In genomic region chr2:101672047-101672446, GRCh38 we compare ENCODE assay signal across 25 cellular contexts. TPM values are rescaled to one million over a fixed set of nuclear protein-coding genes. Genes with fewer than 3 reads are reported as not detected.
A peak's percentile ranks its signal among the peaks of the same experiment; 100 is the strongest.
DNase-seq lines count a peak whose midpoint lies in the region; ATAC-seq, FAIRE-seq and TF ChIP-seq lines count a peak whose summit lies in the region.
"Had no signal": no experiment of that assay in that cellular context is flagged by ENCODE, and none has a peak within 500 bp of the region (broad histone marks: within the 10 kb centered on the region; RNA-seq: fewer than 3 reads in every experiment).

No MANE protein-coding gene starts in this region.

- CTCF ChIA-PET in HEK293 (lab: Yijun Ruan, JAX): interaction anchor here (0.7 kb wide), 2 partner anchors 73 to 138 kb away, joined by 3 to 5 read pairs; no protein-coding TSS in a partner anchor

- WGBS in endodermal cell (ENCODE audit: insufficient coverage in 1 of 2, insufficient read length in 1 of 2), 2 experiments: 86 to 89% methylated on average over 1 of the region's 2 CpGs
- 50 to 69% (median 60%) methylated on average over 2 of the region's 2 CpGs for WGBS in psoas muscle, 3 donors

- POLR2A ChIA-PET in HEK293 (lab: Yijun Ruan, JAX): no interaction called here

- no peaks in the 10 kb centered on the region for H3K36me3 Mint-ChIP-seq in endodermal cell (ENCODE audit: low read depth)
- H3K36me3 Mint-ChIP-seq: CD14-positive monocyte; CD4-positive, CD25-positive, alpha-beta regulatory T cell had no signal

- H3K27ac ChIP-seq in HEK293 (ENCODE audit: extremely low read depth, low read depth, low read length) (no peak overlapping the region), endodermal cell (ENCODE audit: low read depth, low read length) (no peak overlapping the region), psoas muscle (no peak overlapping the region)
- H3K27ac ChIP-seq: BLaER1 had no signal

- no peak overlapping the region for H3K4me3 ChIP-seq in HEK293 (ENCODE audit: low read depth, low read length)
- peak overlapping the region; percentile 59 for H3K4me3 ChIP-seq in endodermal cell (ENCODE audit: low read length)
- no peak overlapping the region for H3K4me3 ChIP-seq in psoas muscle
- H3K4me3 ChIP-seq: BLaER1, GM12878 had no signal

- no peaks in the 10 kb centered on the region for H3K27me3 Mint-ChIP-seq in endodermal cell (ENCODE audit: insufficient read depth)
- H3K27me3 Mint-ChIP-seq: CD4-positive, alpha-beta memory T cell; CD4-positive, CD25-positive, alpha-beta regulatory T cell; CD8-positive, alpha-beta memory T cell had no signal

- peak; percentile 26 for FAIRE-seq in GM19239 (lab: Jason Lieb, UNC)
- FAIRE-seq: A204.1, GM12878, GM12892 had no signal

- no peak for ATAC-seq in psoas muscle
- ATAC-seq: GM12878 had no signal

- no peaks in the 10 kb centered on the region for H3K36me3 ChIP-seq in HEK293 (ENCODE audit: control insufficient read depth in 2 of 2, insufficient read depth in 1 of 2, low read length in 2 of 2)
- H3K36me3 ChIP-seq in endodermal cell (ENCODE audit: control insufficient read depth, insufficient read depth, low read length): no peaks in the 10 kb centered on the region
- H3K36me3 ChIP-seq in psoas muscle (ENCODE audit: insufficient read depth in 1 of 2, low read depth in 1 of 2): no peaks in the 10 kb centered on the region
- H3K36me3 ChIP-seq: BE2C, BLaER1 had no signal

- no peak for DNase-seq in GM19239 (ENCODE audit: insufficient read length, low spot score)
- DNase-seq in endodermal cell: no peak
- DNase-seq in activated effector memory CD4-positive, alpha-beta T cell treated with anti-CD3 and anti-CD28 coated beads, Interleukin-2, amount 50 U/mL, for 16 hours: no peak
- no peak for DNase-seq in psoas muscle
- DNase-seq: 8988T; ACHN; BE2C; C1 segment of cervical spinal cord; CD4-positive, alpha-beta memory T cell; CD4-positive, CD25-positive, alpha-beta regulatory T cell; CD8-positive, alpha-beta memory T cell; COR-L47; DMS 273 treated with DMSO at 0.1 percent for 48 hours; DMS153; DMS53; DMS79; DND-41; EL; GDM1 had no signal

- peaks cover 14% of the 10 kb centered on the region for H3K9me3 Mint-ChIP-seq in endodermal cell

- H3K9me3 ChIP-seq in HEK293 (ENCODE audit: control insufficient read depth, insufficient read depth, low read depth, low read length): no peaks in the 10 kb centered on the region
- H3K9me3 ChIP-seq in endodermal cell (ENCODE audit: control insufficient read depth, low read length): peaks cover 16% of the 10 kb centered on the region
- peaks cover 15% of the 10 kb centered on the region for H3K9me3 ChIP-seq in psoas muscle
- H3K9me3 ChIP-seq: BE2C had no signal

- no peak overlapping the region for H3K27ac Mint-ChIP-seq in endodermal cell
- H3K27ac Mint-ChIP-seq: CD14-positive monocyte; CD4-positive, alpha-beta memory T cell; CD4-positive, CD25-positive, alpha-beta regulatory T cell; CD8-positive, alpha-beta memory T cell had no signal

- no peak overlapping the region for H3K9ac ChIP-seq in endodermal cell (ENCODE audit: extremely low read depth, low read length, poor library complexity, severe bottlenecking)
- H3K9ac ChIP-seq: BLaER1 had no signal

- H3K4me1 Mint-ChIP-seq in endodermal cell: peaks cover 3% of the 10 kb centered on the region
- H3K4me1 Mint-ChIP-seq: CD14-positive monocyte; CD8-positive, alpha-beta memory T cell had no signal

- no peaks in the 10 kb centered on the region for H3K4me1 ChIP-seq in HEK293 (ENCODE audit: control insufficient read depth, insufficient read depth, low read length)
- H3K4me1 ChIP-seq in endodermal cell (ENCODE audit: control insufficient read depth, insufficient read depth, low read length): no peaks in the 10 kb centered on the region
- H3K4me1 ChIP-seq in psoas muscle: no peaks in the 10 kb centered on the region
- H3K4me1 ChIP-seq: BE2C, BLaER1 had no signal

- intact Hi-C loops in psoas muscle (cut with DNase I): no loop called here

- H3K27me3 ChIP-seq in endodermal cell (ENCODE audit: control insufficient read depth, insufficient read depth, low read length, poor library complexity, severe bottlenecking) (no peaks in the 10 kb centered on the region), psoas muscle (ENCODE audit: insufficient read depth in 3 of 3, low read length in 2 of 3) (no peaks in the 10 kb centered on the region)
- H3K27me3 ChIP-seq: BE2C, BLaER1 had no signal

- H3K4me3 Mint-ChIP-seq in endodermal cell: no peak overlapping the region
- H3K4me3 Mint-ChIP-seq: CD14-positive monocyte; CD4-positive, alpha-beta memory T cell; CD8-positive, alpha-beta memory T cell had no signal

- TF ChIP-seq CTCF in HEK293 (tag by site-specific recombination; IDR thresholded peaks at IDR 0.05): no peak
- TF ChIP-seq CTCF in endodermal cell (conservative IDR thresholded peaks at IDR 0.05): no peak
- no peak for TF ChIP-seq CTCF in psoas muscle (IDR thresholded peaks at IDR 0.05)

TF ChIP-seq in HEK293, 187 proteins besides CTCF, POLR2A, EP300 and RAD21:
- TF ChIP-seq SETDB1 (IDR thresholded peaks at IDR 0.05; ENCODE audit: insufficient read length, low read length) (peak; percentile 35), MEIS1 (CRISPR knock-in tag; IDR thresholded peaks at IDR 0.05; ENCODE audit: borderline replicate concordance) (no peak)
TF ChIP-seq in HEK293: peak in this region for 1.

RNA-seq across cellular contexts. Expression of gene MAP4K4, which starts 25.5 kb away (rescaled TPM):
- total RNA-seq in endodermal cell (100 to 1,000 TPM; 130 to 142 TPM), psoas muscle (10 to 100 TPM; 45.5 to 89.5 (median 80.7) TPM)
- 156 TPM for polyA plus RNA-seq in endodermal cell (2013, experiment 1 of 2)
- polyA plus RNA-seq in endodermal cell (2013, experiment 2 of 2): 139 TPM
- polyA plus RNA-seq in psoas muscle: 10 to 100 TPM; 20.1 to 99.9 (median 54.0) TPM
